Comparison of ENCODE assay signal across 14 cellular contexts in genomic region chr7:2728309-2729042, GRCh38. TPM values are rescaled to one million over a fixed set of nuclear protein-coding genes. Genes with fewer than 3 reads are reported as not detected.
DNase-seq lines count a peak whose midpoint lies in the region; ATAC-seq, FAIRE-seq and TF ChIP-seq lines count a peak whose summit lies in the region.
"Had no signal": no experiment of that assay in that cellular context is flagged by ENCODE, and none has a peak within 500 bp of the region (broad histone marks: within the 10 kb centered on the region; RNA-seq: fewer than 3 reads in every experiment).

No MANE protein-coding gene starts in this region.

- no peaks in the 10 kb centered on the region for H3K9me3 ChIP-seq in osteoblast (ENCODE audit: low read depth, low read length)
- H3K9me3 ChIP-seq: prostate gland, thoracic aorta had no signal

- peaks cover 10% of the 10 kb centered on the region for H3K4me1 ChIP-seq in osteoblast (ENCODE audit: insufficient read depth, low read length)

- H3K4me2 ChIP-seq in osteoblast (ENCODE audit: insufficient read depth, low read length) = no peak overlapping the region

- peak; percentile 51 for FAIRE-seq in endometrium (lab: Jason Lieb, UNC)
- FAIRE-seq: RCC 7860 had no signal

- H3K36me3 ChIP-seq in osteoblast (ENCODE audit: insufficient read depth, low read length) = peaks cover 21% of the 10 kb centered on the region
- H3K36me3 ChIP-seq: prostate gland had no signal

- ATAC-seq in Right ventricle myocardium superior (ENCODE audit: poor library complexity) = no peak
- ATAC-seq in left ventricle myocardium superior = no peak
- no peak for ATAC-seq in HG03139 (IDR thresholded peaks at IDR 0.05; ENCODE audit: unreplicated experiment)
- ATAC-seq in GM18517 (IDR thresholded peaks at IDR 0.05; ENCODE audit: unreplicated experiment) = no peak

- H3K79me2 ChIP-seq in osteoblast (ENCODE audit: insufficient read depth, low read length) = peaks cover 27% of the 10 kb centered on the region

- no peaks in the 10 kb centered on the region for H3K27me3 ChIP-seq in osteoblast (ENCODE audit: insufficient read depth, low read length)
- H3K27me3 ChIP-seq: heart right ventricle had no signal

- peaks cover 2% of the 10 kb centered on the region for H4K20me1 ChIP-seq in osteoblast (ENCODE audit: insufficient read depth, low read length)

- TF ChIP-seq CTCF in osteoblast (IDR thresholded peaks at IDR 0.05; ENCODE audit: extremely low read depth, low read depth, low read length) = no peak

- intact Hi-C loops in Right ventricle myocardium superior (cut with DNase I) (no loop called here), left ventricle myocardium superior (cut with micrococcal nuclease) (no loop called here)

- H2AFZ ChIP-seq in osteoblast (ENCODE audit: low read length) = no peak overlapping the region

- no peak overlapping the region for H3K4me3 ChIP-seq in osteoblast (ENCODE audit: insufficient read depth, low read length)
- H3K4me3 ChIP-seq: heart right ventricle, lung, prostate gland had no signal

- peak overlapping the region; percentile 73 for H3K27ac ChIP-seq in osteoblast (ENCODE audit: low read depth, low read length)
- H3K27ac ChIP-seq: prostate gland had no signal

- DNase-seq in Right ventricle myocardium superior = peak; percentile 40
- no peak for DNase-seq in left ventricle myocardium superior
- DNase-seq in osteoblast (ENCODE audit: insufficient read length, low spot score, missing footprints) = peak; percentile 90
- DNase-seq in NCI-H2029 treated with DMSO at 0.1 percent for 48 hours (lab: John Stamatoyannopoulos, UW) = no peak
- no peak for DNase-seq in stimulated activated CD4-positive, alpha-beta T cell treated with anti-CD3 and anti-CD28 coated beads, Interleukin-15, amount 100 ng/mL, for 24 hours
- DNase-seq: heart right ventricle, NCI-H2081 had no signal

RNA-seq across cellular contexts. Expression of gene AMZ1, which starts 40.5 kb away (rescaled TPM):
- total RNA-seq in Right ventricle myocardium superior (0.08 TPM), left ventricle myocardium superior (0.05 TPM), osteoblast (2.1 and 2.5 TPM in 2 replicates)

Comparison
In these comparisons a context has a peak if more than half of its experiments do, and no peak if none do; other contexts are left out.
1. DNase-seq: peak in Right ventricle myocardium superior (single experiment) and osteoblast (single experiment); none in left ventricle myocardium superior (single experiment), NCI-H2029 treated with DMSO at 0.1 percent for 48 hours (single experiment) and stimulated activated CD4-positive, alpha-beta T cell treated with anti-CD3 and anti-CD28 coated beads, Interleukin-15, amount 100 ng/mL, for 24 hours (single experiment).